Comparison of ENCODE assay signal across 10 cellular contexts in the genomic region with DNA sequence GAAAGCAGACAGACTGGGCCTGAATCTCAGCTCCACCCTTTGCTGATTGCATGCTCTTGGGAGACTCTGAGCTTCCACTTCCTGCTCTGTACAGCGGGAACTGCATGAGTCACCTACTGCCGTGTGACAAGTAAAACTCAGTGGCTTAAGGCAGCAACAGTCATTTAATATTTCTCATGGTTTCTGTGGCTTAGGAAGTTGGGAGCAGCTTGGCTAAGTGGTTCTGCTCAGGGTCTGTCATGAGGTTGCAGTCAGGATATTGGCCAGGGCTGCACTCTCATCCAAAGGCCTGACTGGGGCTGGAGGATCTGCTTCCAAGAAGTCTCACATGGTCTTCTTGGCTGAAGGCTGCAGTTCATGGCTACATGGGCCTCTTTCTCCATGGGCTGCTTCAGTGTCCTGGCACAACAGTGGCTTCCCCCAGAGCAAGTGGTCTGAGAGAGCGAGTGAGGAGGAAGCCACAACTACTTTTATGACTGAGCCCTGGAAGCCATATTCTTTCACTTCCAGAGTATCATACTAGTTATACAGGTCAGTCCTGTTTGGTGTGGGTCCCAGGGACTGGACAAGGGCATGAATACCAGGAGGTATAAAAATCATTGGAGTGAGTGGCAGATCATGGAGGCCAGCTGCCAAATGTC. TPM values are rescaled to one million over a fixed set of nuclear protein-coding genes. Genes with fewer than 3 reads are reported as not detected.
DNase-seq lines count a peak whose midpoint lies in the region; ATAC-seq and TF ChIP-seq lines count a peak whose summit lies in the region.
"Had no signal": no experiment of that assay in that cellular context is flagged by ENCODE, and none has a peak within 500 bp of the region (broad histone marks: within the 10 kb centered on the region; RNA-seq: fewer than 3 reads in every experiment).

No MANE protein-coding gene starts in this region.

- peak; percentile 92 for ATAC-seq in activated T-helper 17 cell treated with anti-CD3 and anti-CD28 coated beads, Interleukin-2, amount 50 U/mL, for 72 hours (replicated peaks)

- H3K9me3 ChIP-seq in esophagus muscularis mucosa, result peaks cover 0 to 7% (median 3%) of the 10 kb centered on the region in 4 donors
- H3K9me3 ChIP-seq in prostate gland, result no peaks in the 10 kb centered on the region

- H3K4me3 ChIP-seq in AG10803 (ENCODE audit: low read length) (no peak overlapping the region), kidney epithelial cell (ENCODE audit: low read depth, low read length) (no peak overlapping the region), esophagus muscularis mucosa (no peak overlapping the region), prostate gland (no peak overlapping the region)

- TF ChIP-seq CTCF in AG10803 (conservative IDR thresholded peaks at IDR 0.05; ENCODE audit: low read length) (no peak), kidney epithelial cell (IDR thresholded peaks at IDR 0.05; ENCODE audit: insufficient read depth, low read length, poor library complexity, severe bottlenecking) (no peak), esophagus muscularis mucosa (IDR thresholded peaks at IDR 0.05) (no peak), prostate gland (IDR thresholded peaks at IDR 0.05) (no peak)

- intact Hi-C loops in esophagus muscularis mucosa (cut with DNase I) (no loop called here), prostate gland (cut with DNase I) (no loop called here)

- no peaks in the 10 kb centered on the region for H3K27me3 Mint-ChIP-seq in activated T-helper 17 cell treated with anti-CD3 and anti-CD28 coated beads, Interleukin-2, amount 50 U/mL, for 72 hours
- H3K27me3 Mint-ChIP-seq: activated CD4-positive, alpha-beta T cell treated with anti-CD3 and anti-CD28 coated beads, Interleukin-2, amount 10 ng/mL, durations not matched to agents 7 days and 5 days had no signal

- H3K27me3 ChIP-seq in kidney epithelial cell (ENCODE audit: control insufficient read depth, insufficient read depth, low read length), result peaks cover 4% of the 10 kb centered on the region
- H3K27me3 ChIP-seq in esophagus muscularis mucosa, result peaks cover 0 to 8% (median 0%) of the 10 kb centered on the region in 4 donors
- no peaks in the 10 kb centered on the region for H3K27me3 ChIP-seq in prostate gland (replicated peaks; ENCODE audit: insufficient read depth)

- H3K4me1 ChIP-seq in esophagus muscularis mucosa (peaks cover 0 to 8% (median 0%) of the 10 kb centered on the region in 4 donors), prostate gland (replicated peaks) (no peaks in the 10 kb centered on the region)

- no peaks in the 10 kb centered on the region for H3K36me3 ChIP-seq in kidney epithelial cell (ENCODE audit: control insufficient read depth, insufficient read depth, low read length)
- peaks cover 0 to 3% (median 0%) of the 10 kb centered on the region in 4 donors for H3K36me3 ChIP-seq in esophagus muscularis mucosa
- H3K36me3 ChIP-seq in prostate gland, result no peaks in the 10 kb centered on the region

- WGBS in esophagus muscularis mucosa, result no CpG with 5 or more reads among the region's 3 CpGs
- WGBS in prostate gland, result 91% methylated on average over 3 of the region's 3 CpGs

- DNase-seq in AG10803 (ENCODE audit: low read depth) (peak; percentile 38), HT-29 (ENCODE audit: low spot score) (peak; percentile 16), kidney epithelial cell (ENCODE audit: low read depth) (peak; percentile 38), HK-2 (ENCODE audit: unreplicated experiment) (no peak), esophagus muscularis mucosa (ENCODE audit: extremely low spot score) (no peak), NCI-H1417 treated with DMSO at 0.1 percent for 48 hours (lab: John Stamatoyannopoulos, UW) (no peak), prostate gland (ENCODE audit: low spot score) (no peak)
- DNase-seq: activated CD4-positive, alpha-beta T cell treated with anti-CD3 and anti-CD28 coated beads, Interleukin-2, amount 10 ng/mL, durations not matched to agents 7 days and 5 days; NCI-H1092 treated with DMSO at 0.1 percent for 48 hours had no signal

- no peak overlapping the region for H3K27ac Mint-ChIP-seq in activated T-helper 17 cell treated with anti-CD3 and anti-CD28 coated beads, Interleukin-2, amount 50 U/mL, for 72 hours
- H3K27ac Mint-ChIP-seq: activated CD4-positive, alpha-beta T cell treated with anti-CD3 and anti-CD28 coated beads, Interleukin-2, amount 10 ng/mL, durations not matched to agents 7 days and 5 days had no signal

- H3K27ac ChIP-seq in esophagus muscularis mucosa (replicated peaks in 1 of 4) (no peak overlapping the region), prostate gland (no peak overlapping the region)

- H3K4me3 Mint-ChIP-seq in activated T-helper 17 cell treated with anti-CD3 and anti-CD28 coated beads, Interleukin-2, amount 50 U/mL, for 72 hours, result no peak overlapping the region
- H3K4me3 Mint-ChIP-seq: activated CD4-positive, alpha-beta T cell treated with anti-CD3 and anti-CD28 coated beads, Interleukin-2, amount 10 ng/mL, durations not matched to agents 7 days and 5 days had no signal

- TF ChIP-seq POLR2A in esophagus muscularis mucosa (IDR thresholded peaks at IDR 0.05; ENCODE audit: low read depth) (no peak), prostate gland (IDR thresholded peaks at IDR 0.05) (no peak)

- H3K36me3 Mint-ChIP-seq in activated T-helper 17 cell treated with anti-CD3 and anti-CD28 coated beads, Interleukin-2, amount 50 U/mL, for 72 hours (ENCODE audit: low read depth), result no peaks in the 10 kb centered on the region

- TF ChIP-seq EP300 in esophagus muscularis mucosa (IDR thresholded peaks at IDR 0.05), result no peak

- H3K4me1 Mint-ChIP-seq in activated T-helper 17 cell treated with anti-CD3 and anti-CD28 coated beads, Interleukin-2, amount 50 U/mL, for 72 hours, result no peaks in the 10 kb centered on the region

- H3K9me3 Mint-ChIP-seq in activated T-helper 17 cell treated with anti-CD3 and anti-CD28 coated beads, Interleukin-2, amount 50 U/mL, for 72 hours, result no peaks in the 10 kb centered on the region

RNA-seq across cellular contexts. Expression of gene FAM222A, which starts 49.7 kb away (rescaled TPM):
- 4.8 and 5.1 TPM in 2 replicates for total RNA-seq in HT-29 (2014; rRNA removed; shearing (Covaris generic))
- total RNA-seq in activated T-helper 17 cell treated with anti-CD3 and anti-CD28 coated beads, Interleukin-2, amount 50 U/mL, for 72 hours, result under 1 TPM; 0.11 to 0.63 TPM
- total RNA-seq in kidney epithelial cell (0.58 and 1.1 TPM in 2 replicates), esophagus muscularis mucosa (1 to 10 TPM in 3 of 4 donors, under 1 TPM in 1; 0.42 to 3.8 (median 3.2) TPM), prostate gland (10 to 100 TPM in 1 of 2 donors, 1 to 10 TPM in 1; 2.0 to 52.3 TPM)

Comparison
In these comparisons a context has a peak if more than half of its experiments do, and no peak if none do; other contexts are left out.
1. DNase-seq: peak in AG10803 (single experiment), HT-29 (single experiment) and kidney epithelial cell (single experiment); none in HK-2 (single experiment), esophagus muscularis mucosa (single experiment), NCI-H1417 treated with DMSO at 0.1 percent for 48 hours (single experiment) and prostate gland (single experiment).